13 cellular contexts compared by ENCODE assay signal in the genomic region with DNA sequence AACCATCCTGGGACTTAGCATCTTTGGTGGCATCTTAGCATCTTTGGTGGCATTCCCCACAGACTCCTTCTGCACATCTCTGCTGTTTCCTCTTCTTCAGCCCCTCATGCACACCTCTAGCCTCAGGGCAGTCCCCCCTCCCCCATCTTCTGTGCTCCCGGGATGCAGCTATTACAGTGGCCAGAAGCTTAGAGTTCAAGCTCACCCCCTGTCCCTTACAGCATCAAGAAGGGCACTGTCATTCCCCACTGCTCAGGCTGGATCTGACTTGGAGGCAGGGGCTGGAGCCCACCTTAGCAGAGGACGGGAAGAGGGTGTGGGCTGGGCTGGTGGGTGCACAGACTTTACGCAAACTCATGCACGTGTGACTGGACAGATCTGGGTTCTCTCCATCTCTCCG. TPM values are rescaled to one million over a fixed set of nuclear protein-coding genes. Genes with fewer than 3 reads are reported as not detected.
A peak's percentile ranks its signal among the peaks of the same experiment; 100 is the strongest.
DNase-seq lines count a peak whose midpoint lies in the region; ATAC-seq and TF ChIP-seq lines count a peak whose summit lies in the region.
"Had no signal": no experiment of that assay in that cellular context is flagged by ENCODE, and none has a peak within 500 bp of the region (broad histone marks: within the 10 kb centered on the region; RNA-seq: fewer than 3 reads in every experiment).

No MANE protein-coding gene starts in this region.

- H3K4me1 ChIP-seq in body of pancreas = peaks cover 74% of the 10 kb centered on the region
- H3K4me1 ChIP-seq in iPS-15b (ENCODE audit: control insufficient read depth, insufficient read depth, low read length) = peaks cover 9% of the 10 kb centered on the region
- no peaks in the 10 kb centered on the region for H3K4me1 ChIP-seq in HAP-1

- peaks cover 5% of the 10 kb centered on the region for H3K36me3 Mint-ChIP-seq in progenitor cell of endocrine pancreas (ENCODE audit: insufficient read depth)
- no peaks in the 10 kb centered on the region for H3K36me3 Mint-ChIP-seq in activated CD4-positive, alpha-beta memory T cell treated with anti-CD3 and anti-CD28 coated beads for 36 hours
- H3K36me3 Mint-ChIP-seq: CD8-positive, alpha-beta memory T cell; memory B cell had no signal

- no peak for ATAC-seq in body of pancreas

- in situ Hi-C loops in HAP-1 (cut with MboI; ENCODE audit: low sequenced_read_pairs) = no loop called here

- H3K9ac ChIP-seq in iPS-15b (ENCODE audit: low read depth, low read length) = no peak overlapping the region
- H3K9ac ChIP-seq: KMS-11 had no signal

- POLR2A ChIA-PET in activated CD4-positive, alpha-beta memory T cell treated with anti-CD3 and anti-CD28 coated beads for 36 hours (lab: Charles Lee) = no interaction called here

- peak overlapping the region; percentile 75 for H3K4me3 Mint-ChIP-seq in progenitor cell of endocrine pancreas (ENCODE audit: low read depth)
- H3K4me3 Mint-ChIP-seq in activated CD4-positive, alpha-beta memory T cell treated with anti-CD3 and anti-CD28 coated beads for 36 hours = no peak overlapping the region
- H3K4me3 Mint-ChIP-seq: memory B cell had no signal

- peaks cover 36% of the 10 kb centered on the region for H3K4me1 Mint-ChIP-seq in progenitor cell of endocrine pancreas (ENCODE audit: low read depth)
- peaks cover 16% of the 10 kb centered on the region for H3K4me1 Mint-ChIP-seq in activated CD4-positive, alpha-beta memory T cell treated with anti-CD3 and anti-CD28 coated beads for 36 hours (ENCODE audit: low read depth)

- CTCF ChIA-PET in activated CD4-positive, alpha-beta memory T cell treated with anti-CD3 and anti-CD28 coated beads for 36 hours (lab: Charles Lee) = interaction anchor here (0.8 to 1.8 kb wide), 5 partner anchors 9 to 53 kb away, joined by 3 to 5 read pairs (median 3); a partner anchor contains a TSS

- peak overlapping the region; percentile 79 to 96 (median 90) for H3K27ac ChIP-seq in body of pancreas
- H3K27ac ChIP-seq: KMS-11 had no signal

- DNase-seq in HT-29 (ENCODE audit: low spot score) (peak; percentile 26), body of pancreas (peak in 2 of 4 donors; percentile 31 to 44), progenitor cell of endocrine pancreas (ENCODE audit: low spot score, unreplicated experiment) (no peak), NCI-H748 (lab: John Stamatoyannopoulos, UW; ENCODE audit: unreplicated experiment) (no peak), HAP-1 (ENCODE audit: low spot score in 2 of 2) (no peak), NCI-H128 (lab: John Stamatoyannopoulos, UW; ENCODE audit: unreplicated experiment) (no peak)
- no peak for DNase-seq in activated CD4-positive, alpha-beta memory T cell treated with anti-CD3 and anti-CD28 coated beads for 36 hours
- DNase-seq: CD8-positive, alpha-beta memory T cell; central memory CD4-positive, alpha-beta T cell; RPMI8226 had no signal

- H3K27ac Mint-ChIP-seq in progenitor cell of endocrine pancreas = peak overlapping the region; percentile 24
- H3K27ac Mint-ChIP-seq in activated CD4-positive, alpha-beta memory T cell treated with anti-CD3 and anti-CD28 coated beads for 36 hours = no peak overlapping the region
- H3K27ac Mint-ChIP-seq: memory B cell had no signal

- H3K36me3 ChIP-seq in body of pancreas (replicated peaks in 1 of 2; ENCODE audit: insufficient read depth in 1 of 2, low read depth in 2 of 2) = peaks cover 3 to 5% of the 10 kb centered on the region in 2 donors
- no peaks in the 10 kb centered on the region for H3K36me3 ChIP-seq in iPS-15b (ENCODE audit: control insufficient read depth, insufficient read depth, low read length)
- no peaks in the 10 kb centered on the region for H3K36me3 ChIP-seq in HAP-1 (replicated peaks)

- no peak for TF ChIP-seq CTCF in body of pancreas (IDR thresholded peaks at IDR 0.05)
- no peak for TF ChIP-seq CTCF in progenitor cell of endocrine pancreas (IDR thresholded peaks at IDR 0.05; ENCODE audit: unreplicated experiment)

- intact Hi-C loops in body of pancreas (cut with DNase I) = loop anchor here (5.0 kb wide), 1 partner anchor 51 kb away; no protein-coding TSS in a partner anchor
- intact Hi-C loops in activated CD4-positive, alpha-beta memory T cell treated with anti-CD3 and anti-CD28 coated beads for 36 hours (cut with micrococcal nuclease) = no loop called here

- WGBS in body of pancreas, 2 donors = 0 to 5% methylated on average over 1 to 5 of the region's 5 CpGs

- no peak for TF ChIP-seq POLR2A in body of pancreas (IDR thresholded peaks at IDR 0.05)

- H3K4me3 ChIP-seq in body of pancreas (peak overlapping the region; percentile 16 to 28), iPS-15b (ENCODE audit: low read depth, low read length) (peak overlapping the region; percentile 59), HAP-1 (no peak overlapping the region)

- peaks cover 22% of the 10 kb centered on the region for H3K27me3 Mint-ChIP-seq in progenitor cell of endocrine pancreas
- H3K27me3 Mint-ChIP-seq in activated CD4-positive, alpha-beta memory T cell treated with anti-CD3 and anti-CD28 coated beads for 36 hours = peaks cover 52% of the 10 kb centered on the region

- H3K27me3 ChIP-seq in body of pancreas = no peaks in the 10 kb centered on the region
- H3K27me3 ChIP-seq in iPS-15b (ENCODE audit: control insufficient read depth, insufficient read depth, low read length) = peaks cover 40% of the 10 kb centered on the region
- peaks cover 14% of the 10 kb centered on the region for H3K27me3 ChIP-seq in HAP-1 (ENCODE audit: low read depth)

- no peaks in the 10 kb centered on the region for H3K9me3 Mint-ChIP-seq in progenitor cell of endocrine pancreas (ENCODE audit: low read depth)
- no peaks in the 10 kb centered on the region for H3K9me3 Mint-ChIP-seq in activated CD4-positive, alpha-beta memory T cell treated with anti-CD3 and anti-CD28 coated beads for 36 hours
- H3K9me3 Mint-ChIP-seq: CD8-positive, alpha-beta memory T cell; memory B cell had no signal

- H3K9me3 ChIP-seq in body of pancreas = no peaks in the 10 kb centered on the region
- no peaks in the 10 kb centered on the region for H3K9me3 ChIP-seq in iPS-15b (ENCODE audit: control insufficient read depth, insufficient read depth, low read length)
- H3K9me3 ChIP-seq in HAP-1 = no peaks in the 10 kb centered on the region

RNA-seq across cellular contexts. Expression of a gene that starts 0.7 kb away (rescaled TPM):
- 25.6 and 25.8 TPM in 2 replicates for total RNA-seq in HT-29 (2014; rRNA removed; shearing (Covaris generic))
- total RNA-seq in body of pancreas = 10 to 100 TPM; 11.9 to 20.1 TPM
- 8.5 and 9.1 TPM in 2 replicates for total RNA-seq in progenitor cell of endocrine pancreas
- total RNA-seq in activated CD4-positive, alpha-beta memory T cell treated with anti-CD3 and anti-CD28 coated beads for 36 hours = not detected
- total RNA-seq: CD8-positive, alpha-beta memory T cell had no signal

RNA-seq across cellular contexts. Expression of a gene that starts 13.8 kb away (rescaled TPM):
- total RNA-seq in HT-29 (2014; rRNA removed; shearing (Covaris generic)) = 37.5 and 44.9 TPM in 2 replicates
- total RNA-seq in body of pancreas (10 to 100 TPM; 65.6 to 75.2 TPM), progenitor cell of endocrine pancreas (84.1 and 90.3 TPM in 2 replicates)
- 10 to 100 TPM; 22.8 to 23.4 TPM for total RNA-seq in activated CD4-positive, alpha-beta memory T cell treated with anti-CD3 and anti-CD28 coated beads for 36 hours

RNA-seq across cellular contexts. Expression of a gene that starts 24.9 kb away (rescaled TPM):
- not detected in 2 replicates for total RNA-seq in HT-29 (2014; rRNA removed; shearing (Covaris generic))
- total RNA-seq in body of pancreas (under 1 TPM in 1 of 2 donors, not detected in 1; 0.33 TPM), progenitor cell of endocrine pancreas (1.7 and 3.5 TPM in 2 replicates)
- total RNA-seq in activated CD4-positive, alpha-beta memory T cell treated with anti-CD3 and anti-CD28 coated beads for 36 hours = 1 to 10 TPM; 8.1 to 8.5 TPM

RNA-seq across cellular contexts. Expression of a gene that starts 27.3 kb away (rescaled TPM):
- 0.05 and 0.57 TPM in 2 replicates for total RNA-seq in HT-29 (2014; rRNA removed; shearing (Covaris generic))
- total RNA-seq in body of pancreas (under 1 TPM; 0.26 to 0.33 TPM), progenitor cell of endocrine pancreas (0.19 and 0.36 TPM in 2 replicates)
- under 1 TPM in 1 of 2 experiments, not detected in 1; 0.05 TPM for total RNA-seq in activated CD4-positive, alpha-beta memory T cell treated with anti-CD3 and anti-CD28 coated beads for 36 hours

RNA-seq across cellular contexts. Expression of a gene that starts 54.5 kb away (rescaled TPM):
- total RNA-seq in HT-29 (2014; rRNA removed; shearing (Covaris generic)) = 27.9 and 30.9 TPM in 2 replicates
- total RNA-seq in body of pancreas (10 to 100 TPM; 39.2 to 44.5 TPM), progenitor cell of endocrine pancreas (34.4 and 40.7 TPM in 2 replicates)
- 10 to 100 TPM; 31.9 to 37.2 TPM for total RNA-seq in activated CD4-positive, alpha-beta memory T cell treated with anti-CD3 and anti-CD28 coated beads for 36 hours
